ENCODE assay signal across 8 cellular contexts in the genomic region with DNA sequence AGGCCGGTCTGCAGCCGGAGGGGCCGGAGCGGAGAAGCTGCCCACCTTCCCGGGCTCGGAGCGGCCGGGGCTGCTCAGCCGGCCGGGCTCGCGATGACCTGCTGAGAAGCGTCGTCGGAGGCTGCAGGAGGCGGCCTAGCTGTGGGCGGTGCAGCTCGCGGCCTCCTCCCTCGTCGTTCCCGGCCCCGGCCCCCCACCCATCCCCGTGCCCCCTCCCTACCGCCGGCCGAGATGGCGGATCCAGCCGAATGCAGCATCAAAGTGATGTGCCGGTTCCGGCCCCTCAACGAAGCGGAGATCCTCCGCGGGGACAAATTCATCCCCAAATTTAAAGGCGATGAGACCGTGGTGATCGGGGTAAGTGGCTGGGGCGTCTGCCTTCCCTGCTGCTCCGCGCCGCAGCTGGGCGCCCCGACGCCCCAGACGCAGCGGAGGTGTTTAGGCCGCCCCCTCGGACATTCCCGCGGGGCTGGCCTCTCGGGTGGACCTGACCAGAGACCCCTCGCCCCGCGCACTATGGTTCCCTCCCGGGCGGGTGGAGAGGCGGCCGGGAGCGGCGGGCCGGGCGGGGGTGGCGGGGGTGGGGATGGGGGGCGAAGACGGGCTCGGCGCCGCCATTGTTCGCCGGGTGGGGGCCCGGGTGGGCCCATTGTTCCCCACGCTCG. TPM values are rescaled to one million over a fixed set of nuclear protein-coding genes. Genes with fewer than 3 reads are reported as not detected.
A peak's percentile ranks its signal among the peaks of the same experiment; 100 is the strongest.
DNase-seq lines count a peak whose midpoint lies in the region; ATAC-seq and TF ChIP-seq lines count a peak whose summit lies in the region.

No MANE protein-coding gene starts in this region.

- H3K9ac ChIP-seq in Karpas-422 (ENCODE audit: low read length) (peak overlapping the region; percentile 77), neural progenitor cell (peak overlapping the region; percentile 45)

- H3K27ac Mint-ChIP-seq in neural progenitor cell = no peak overlapping the region

- DNase-seq in NCI-H82 (lab: John Stamatoyannopoulos, UW) = peak; percentile 49
- no peak for DNase-seq in NCI-H82 treated with DMSO at 0.1 percent for 48 hours (lab: John Stamatoyannopoulos, UW; ENCODE audit: unreplicated experiment)
- peak; percentile 70 for DNase-seq in Karpas-422
- peak in 13 of 61 donors; percentile 39 to 71 (median 53) for DNase-seq in caudate nucleus (lab: John Stamatoyannopoulos, UW)
- no peak for DNase-seq in neural progenitor cell (ENCODE audit: low spot score)
- DNase-seq in hippocampal formation (lab: John Stamatoyannopoulos, UW) = no peak
- no peak for DNase-seq in pons (ENCODE audit: low spot score)

- H3K9me2 ChIP-seq in Karpas-422 (replicated peaks; ENCODE audit: insufficient read depth, low read length) = no peaks in the 10 kb centered on the region

- peaks cover 19% of the 10 kb centered on the region for H3K4me1 Mint-ChIP-seq in neural progenitor cell

- H3K27me3 Mint-ChIP-seq in neural progenitor cell (ENCODE audit: insufficient read depth, low read depth) = peaks cover 2% of the 10 kb centered on the region

- peak overlapping the region; percentile 95 for H3K4me3 Mint-ChIP-seq in neural progenitor cell

- H3K27ac ChIP-seq in Karpas-422 (ENCODE audit: low read length) (no peak overlapping the region), caudate nucleus (ENCODE audit: low read depth, low read length) (peak overlapping the region; percentile 83), neural progenitor cell (peak overlapping the region; percentile 20)

- H3K36me3 Mint-ChIP-seq in neural progenitor cell = peaks cover 15% of the 10 kb centered on the region

- H4K20me1 ChIP-seq in Karpas-422 (ENCODE audit: insufficient read depth, low read depth, low read length) = peaks cover 27% of the 10 kb centered on the region
- H4K20me1 ChIP-seq in neural progenitor cell (ENCODE audit: low read depth) = peaks cover 31% of the 10 kb centered on the region

- H2AFZ ChIP-seq in Karpas-422 (ENCODE audit: low read length) (no peak overlapping the region), neural progenitor cell (replicated peaks) (no peak overlapping the region)

- ATAC-seq in GM21723 (IDR thresholded peaks at IDR 0.05; ENCODE audit: unreplicated experiment) = peak; percentile 43

- H3K9me3 ChIP-seq in Karpas-422 (ENCODE audit: low read length) (no peaks in the 10 kb centered on the region), neural progenitor cell (ENCODE audit: low read depth) (peaks cover 3% of the 10 kb centered on the region)

- H3K27me3 ChIP-seq in Karpas-422 (ENCODE audit: low read length) (no peaks in the 10 kb centered on the region), neural progenitor cell (no peaks in the 10 kb centered on the region)

- peaks cover 6% of the 10 kb centered on the region for H3K9me3 Mint-ChIP-seq in neural progenitor cell

- H3K4me1 ChIP-seq in Karpas-422 (ENCODE audit: low read length) (peaks cover 11% of the 10 kb centered on the region), neural progenitor cell (peaks cover 28% of the 10 kb centered on the region)

- H3F3A ChIP-seq in neural progenitor cell (ENCODE audit: low read depth) = peaks cover 41% of the 10 kb centered on the region

- H3K4me3 ChIP-seq in Karpas-422 (ENCODE audit: low read length) = peak overlapping the region; percentile 77
- peak overlapping the region; percentile 69 for H3K4me3 ChIP-seq in neural progenitor cell

- H3K79me2 ChIP-seq in Karpas-422 (ENCODE audit: low read length) (no peaks in the 10 kb centered on the region), neural progenitor cell (ENCODE audit: low read depth) (peaks cover 8% of the 10 kb centered on the region)

- no peaks in the 10 kb centered on the region for H3K36me3 ChIP-seq in Karpas-422 (ENCODE audit: insufficient read depth, low read length)
- no peaks in the 10 kb centered on the region for H3K36me3 ChIP-seq in neural progenitor cell

- H3K4me2 ChIP-seq in Karpas-422 (ENCODE audit: low read depth, low read length, poor library complexity, severe bottlenecking) (peak overlapping the region; percentile 77), neural progenitor cell (peak overlapping the region; percentile 89)

- TF ChIP-seq CTCF in neural progenitor cell (IDR thresholded peaks at IDR 0.05) = no peak

RNA-seq across cellular contexts. Expression of a gene that starts 0.5 kb away (rescaled TPM):
- 8.3 and 11.3 TPM in 2 replicates for total RNA-seq in Karpas-422 (2014; rRNA removed; shearing (Covaris generic); ENCODE audit: low replicate concordance)
- 53.0 and 63.1 TPM in 2 replicates for total RNA-seq in neural progenitor cell (ENCODE audit: low replicate concordance)

Comparison
In these comparisons a context has a peak if more than half of its experiments do, and no peak if none do; other contexts are left out.
1. DNase-seq: peak in NCI-H82 (single experiment) and Karpas-422 (single experiment); none in NCI-H82 treated with DMSO at 0.1 percent for 48 hours (single experiment), neural progenitor cell (single experiment), hippocampal formation (0 of 2) and pons (single experiment).